In the genomic region with DNA sequence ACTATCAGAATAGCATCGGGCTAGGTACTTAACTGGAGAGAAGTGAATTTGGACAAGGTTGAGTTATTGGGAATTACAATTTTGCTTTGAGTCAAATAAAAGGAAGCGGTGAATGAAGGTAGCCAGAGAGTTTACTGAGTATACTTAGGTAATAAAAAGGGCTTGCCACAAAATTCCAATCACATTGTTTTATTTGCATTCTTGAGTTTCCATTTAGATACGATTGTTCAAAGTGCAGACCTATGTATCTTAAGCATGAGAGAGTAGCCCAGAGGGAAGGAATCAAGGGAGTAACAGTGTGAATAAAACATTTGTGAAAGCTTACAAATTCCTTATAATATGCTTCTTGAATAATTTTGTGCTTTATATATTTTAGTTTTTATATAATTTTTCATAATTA, we compare ENCODE assay signal across 21 cellular contexts.
"Had no signal": no experiment of that assay in that cellular context is flagged by ENCODE, and none has a peak within 500 bp of the region (broad histone marks: within the 10 kb centered on the region; RNA-seq: fewer than 3 reads in every experiment).

No MANE protein-coding gene starts in this region.

- H3K4me1 ChIP-seq: esophagus muscularis mucosa, foreskin keratinocyte, gastroesophageal sphincter, heart left ventricle, left lung, lower lobe of right lung had no signal

- H3K4me2 ChIP-seq: hepatocyte had no signal

- H3K4me3 ChIP-seq: coronary artery, dorsolateral prefrontal cortex, esophagus muscularis mucosa, gastroesophageal sphincter, heart left ventricle, hepatocyte, left lung, lower lobe of right lung had no signal

- H3K27me3 ChIP-seq: esophagus muscularis mucosa, foreskin keratinocyte, gastroesophageal sphincter, heart left ventricle, hepatocyte, left lung had no signal

- H2AFZ ChIP-seq: hepatocyte had no signal

- H3K36me3 ChIP-seq: esophagus muscularis mucosa, gastroesophageal sphincter, heart left ventricle, left lung, lower lobe of right lung had no signal

- ATAC-seq: foreskin keratinocyte, gastroesophageal sphincter, heart left ventricle, left lung, left ventricle myocardium superior, lower lobe of right lung had no signal

- H3K27ac ChIP-seq: coronary artery, dorsolateral prefrontal cortex, esophagus muscularis mucosa, foreskin keratinocyte, gastroesophageal sphincter, heart left ventricle, hepatocyte, left lung, lower lobe of right lung had no signal

- H3K9me3 ChIP-seq: esophagus muscularis mucosa, gastroesophageal sphincter, heart left ventricle, left lung, lower lobe of right lung had no signal

- DNase-seq: dermis blood vessel endothelial cell; dorsolateral prefrontal cortex; effector CD4-positive, alpha-beta T cell; effector memory CD4-positive, alpha-beta T cell; foreskin keratinocyte; heart left ventricle; hypothalamus; immature natural killer cell; islet precursor cell; kidney; kidney glomerular epithelial cell; left lung; left ventricle myocardium superior; lower lobe of right lung; mesenchymal stem cell had no signal

- FAIRE-seq: endothelial cell of umbilical vein, frontal cortex, kidney had no signal

- H3K79me2 ChIP-seq: hepatocyte had no signal
